11 cellular contexts compared by ENCODE assay signal in the genomic region with DNA sequence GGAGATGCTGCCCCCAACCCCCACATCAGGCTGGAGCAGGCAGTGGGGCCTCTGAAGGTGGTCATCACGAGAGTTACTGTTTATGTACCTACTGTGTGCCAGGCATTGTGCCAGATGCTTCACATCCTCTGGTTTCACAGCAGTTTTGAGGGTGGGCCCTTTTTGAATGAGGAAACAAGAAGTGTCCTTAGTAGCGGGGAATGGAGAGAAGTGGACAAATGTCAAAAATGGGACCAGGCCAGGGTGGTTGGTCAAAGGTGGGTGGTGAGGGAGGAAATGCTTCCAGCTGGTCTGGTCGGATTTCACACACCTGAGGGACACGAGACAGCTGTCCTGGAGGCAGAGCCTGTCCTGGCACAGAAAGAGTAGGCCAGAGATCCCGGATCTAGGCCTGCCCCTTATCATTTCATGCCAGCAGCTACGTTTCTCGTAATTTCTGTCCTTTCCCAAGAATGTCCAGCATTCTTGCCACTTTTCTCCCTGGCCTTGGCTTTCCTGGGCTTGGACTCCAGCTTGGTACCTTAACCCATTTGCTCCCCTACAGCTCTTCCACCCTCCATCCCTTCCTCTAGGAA. TPM values are rescaled to one million over a fixed set of nuclear protein-coding genes. Genes with fewer than 3 reads are reported as not detected.
A peak's percentile ranks its signal among the peaks of the same experiment; 100 is the strongest.
DNase-seq lines count a peak whose midpoint lies in the region; ATAC-seq, FAIRE-seq and TF ChIP-seq lines count a peak whose summit lies in the region.
"Had no signal": no experiment of that assay in that cellular context is flagged by ENCODE, and none has a peak within 500 bp of the region (broad histone marks: within the 10 kb centered on the region; RNA-seq: fewer than 3 reads in every experiment).

No MANE protein-coding gene starts in this region.

- no peak for TF ChIP-seq POLR2A in GM12892 (IDR thresholded peaks at IDR 0.05; ENCODE audit: low read depth, low read length)
- no peak for TF ChIP-seq POLR2A in sigmoid colon (IDR thresholded peaks at IDR 0.05)

- H3K4me3 ChIP-seq in esophagus (ENCODE audit: low read depth in 1 of 2, low read length in 2 of 2), result no peak overlapping the region
- no peak overlapping the region for H3K4me3 ChIP-seq in sigmoid colon

- CTCF ChIA-PET in T-cell (lab: Charles Lee), result interaction anchor here (0.5 to 1.5 kb wide), 5 partner anchors 8 to 157 kb away, joined by 3 to 8 read pairs (median 4); a partner anchor contains a TSS

- H3K4me3 Mint-ChIP-seq in T-cell, result peak overlapping the region in 2 of 3 donors; percentile 39 to 74
- H3K4me3 Mint-ChIP-seq in natural killer cell, result no peak overlapping the region

- H3K9me3 Mint-ChIP-seq in T-cell (no peaks in the 10 kb centered on the region), natural killer cell (no peaks in the 10 kb centered on the region)
- H3K9me3 Mint-ChIP-seq: naive B cell had no signal

- H3K36me3 ChIP-seq in esophagus (ENCODE audit: control insufficient read depth in 2 of 2, insufficient read depth in 2 of 2, low read length in 1 of 2) (peaks cover 0 to 3% of the 10 kb centered on the region in 2 donors), sigmoid colon (no peaks in the 10 kb centered on the region)

- peaks cover 56 to 73% (median 68%) of the 10 kb centered on the region in 3 donors for H3K4me1 Mint-ChIP-seq in T-cell
- peaks cover 22 to 41% of the 10 kb centered on the region in 2 donors for H3K4me1 Mint-ChIP-seq in natural killer cell

- no peak for TF ChIP-seq CTCF in sigmoid colon (IDR thresholded peaks at IDR 0.05)
- no peak for TF ChIP-seq CTCF in natural killer cell (IDR thresholded peaks at IDR 0.05)

- H3K27ac ChIP-seq in esophagus (ENCODE audit: low read depth in 2 of 2, low read length in 1 of 2) (peak overlapping the region; percentile 80 to 83), sigmoid colon (peak overlapping the region; percentile 33 to 54 (median 50))

- 61 to 65% methylated on average over 7 of the region's 7 CpGs for WGBS in esophagus, 2 donors
- WGBS in sigmoid colon, 2 donors, result 69 to 82% methylated on average over 7 of the region's 7 CpGs

- H3K27ac Mint-ChIP-seq in T-cell (peak overlapping the region; percentile 89 to 90), natural killer cell (peak overlapping the region in 1 of 2 donors; percentile 79)

- no peak for ATAC-seq in T-cell (replicated peaks in 1 of 4)
- ATAC-seq in activated CD4-positive, CD25-positive, alpha-beta regulatory T cell treated with anti-CD3 and anti-CD28 coated beads, Interleukin-2, amount 50 U/mL, for 24 hours, result no peak
- no peak for ATAC-seq in natural killer cell

- no peaks in the 10 kb centered on the region for H3K27me3 Mint-ChIP-seq in T-cell
- no peaks in the 10 kb centered on the region for H3K27me3 Mint-ChIP-seq in natural killer cell (ENCODE audit: low read depth in 2 of 2)
- H3K27me3 Mint-ChIP-seq: activated CD8-positive, alpha-beta memory T cell treated with anti-CD3 and anti-CD28 coated beads, Interleukin-2, amount 10 ng/mL, durations not matched to agents 7 days and 5 days; naive B cell had no signal

- DNase-seq in GM12892 (ENCODE audit: insufficient read length), result no peak
- DNase-seq in T-cell, result no peak
- peak; percentile 61 for DNase-seq in sigmoid colon
- no peak for DNase-seq in NCI-H2171 (lab: John Stamatoyannopoulos, UW)
- no peak for DNase-seq in natural killer cell
- no peak for DNase-seq in activated naive CD4-positive, alpha-beta T cell treated with anti-CD3 and anti-CD28 coated beads, Interleukin-2, amount 50 U/mL, for 16 hours
- DNase-seq: naive B cell had no signal

- H3K9me3 ChIP-seq in esophagus (ENCODE audit: control insufficient read depth in 2 of 2, insufficient read depth in 1 of 2, low read depth in 1 of 2, low read length in 1 of 2) (no peaks in the 10 kb centered on the region), sigmoid colon (no peaks in the 10 kb centered on the region)

- no peaks in the 10 kb centered on the region for H3K27me3 ChIP-seq in esophagus (ENCODE audit: control insufficient read depth in 1 of 2, insufficient read depth in 2 of 2, low read length in 2 of 2)
- H3K27me3 ChIP-seq in sigmoid colon, result no peaks in the 10 kb centered on the region

- FAIRE-seq in GM12892 (lab: Jason Lieb, UNC), result peak; percentile 33

- POLR2A ChIA-PET in T-cell (lab: Charles Lee), result interaction anchor here in 1 of 2 donors (0.6 kb wide), 1 partner anchor 14 kb away, joined by 3 read pairs; no protein-coding TSS in a partner anchor

- TF ChIP-seq EP300 in sigmoid colon (IDR thresholded peaks at IDR 0.05), result no peak

- intact Hi-C loops in sigmoid colon (cut with DNase I), result loop anchor here (5.0 kb wide), 1 partner anchor 58 kb away; a partner anchor contains a TSS
- intact Hi-C loops in natural killer cell (cut with micrococcal nuclease), result no loop called here

- H3K36me3 Mint-ChIP-seq in T-cell, result peaks cover 22% of the 10 kb centered on the region
- H3K36me3 Mint-ChIP-seq in natural killer cell, result no peaks in the 10 kb centered on the region

- peaks cover 2 to 35% of the 10 kb centered on the region in 2 donors for H3K4me1 ChIP-seq in esophagus (ENCODE audit: control insufficient read depth in 2 of 2, insufficient read depth in 2 of 2, low read length in 1 of 2)
- peaks cover 0 to 43% (median 32%) of the 10 kb centered on the region in 4 donors for H3K4me1 ChIP-seq in sigmoid colon

RNA-seq across cellular contexts. Expression of a gene that starts 12.3 kb away (rescaled TPM):
- polyA plus RNA-seq in GM12892 (2012; ENCODE audit: missing spikeins), result 26.0 TPM
- total RNA-seq in T-cell, result 100 to 1,000 TPM in 3 of 5 donors, 10 to 100 TPM in 2; 85.7 to 209 (median 195) TPM
- 10 to 100 TPM; 49.7 to 74.5 TPM for polyA plus RNA-seq in esophagus
- total RNA-seq in sigmoid colon, result 10 to 100 TPM in 3 of 4 donors, 1 to 10 TPM in 1; 9.6 to 26.6 (median 16.7) TPM
- polyA plus RNA-seq in sigmoid colon, result 10 to 100 TPM; 12.7 to 21.0 (median 16.2) TPM
- 10 to 100 TPM; 57.3 to 87.0 (median 66.1) TPM for total RNA-seq in natural killer cell

RNA-seq across cellular contexts. Expression of a gene that starts 14.2 kb away (rescaled TPM):
- polyA plus RNA-seq in GM12892 (2012; ENCODE audit: missing spikeins), result not detected
- total RNA-seq in T-cell (under 1 TPM in 3 of 5 donors, not detected in 2; 0.13 to 0.18 (median 0.16) TPM), sigmoid colon (not detected), natural killer cell (under 1 TPM; 0.50 to 0.66 (median 0.63) TPM)
- polyA plus RNA-seq in esophagus (under 1 TPM; 0.13 to 0.49 TPM), sigmoid colon (under 1 TPM in 1 of 3 donors, not detected in 2; 0.04 TPM)

RNA-seq across cellular contexts. Expression of a gene that starts 18.5 kb away (rescaled TPM):
- polyA plus RNA-seq in GM12892 (2012; ENCODE audit: missing spikeins), result 44.8 TPM
- total RNA-seq in T-cell (100 to 1,000 TPM in 3 of 5 donors, 10 to 100 TPM in 2; 67.2 to 122 (median 106) TPM), sigmoid colon (100 to 1,000 TPM in 2 of 4 donors, 10 to 100 TPM in 2; 87.5 to 169 (median 98.2) TPM), natural killer cell (100 to 1,000 TPM; 112 to 124 (median 114) TPM)
- polyA plus RNA-seq in esophagus (100 to 1,000 TPM in 1 of 2 donors, 10 to 100 TPM in 1; 84.0 to 190 TPM), sigmoid colon (100 to 1,000 TPM in 2 of 3 donors, 10 to 100 TPM in 1; 62.5 to 244 (median 115) TPM)

RNA-seq across cellular contexts. Expression of a gene that starts 30.5 kb away (rescaled TPM):
- not detected for polyA plus RNA-seq in GM12892 (2012; ENCODE audit: missing spikeins)
- total RNA-seq in T-cell (not detected), sigmoid colon (not detected), natural killer cell (not detected)
- polyA plus RNA-seq in esophagus (under 1 TPM in 1 of 2 donors, not detected in 1; 0.21 TPM), sigmoid colon (not detected)
- total RNA-seq: activated CD8-positive, alpha-beta memory T cell treated with anti-CD3 and anti-CD28 coated beads, Interleukin-2, amount 10 ng/mL, durations not matched to agents 7 days and 5 days; T-helper 2 cell treated with Interferon-gamma antibody and Interleukin-4, amounts not matched to agents 100 ng/mL and 5 ng/mL, for 36 hours had no signal

RNA-seq across cellular contexts. Expression of a gene that starts 39.4 kb away (rescaled TPM):
- polyA plus RNA-seq in GM12892 (2012; ENCODE audit: missing spikeins), result 0.74 TPM
- total RNA-seq in T-cell (under 1 TPM in 4 of 5 donors, not detected in 1; 0.28 to 0.98 (median 0.42) TPM), sigmoid colon (under 1 TPM in 3 of 4 donors, not detected in 1; 0.36 to 0.83 (median 0.81) TPM), natural killer cell (1 to 10 TPM in 1 of 3 donors, under 1 TPM in 2; 0.66 to 1.7 (median 0.93) TPM)
- polyA plus RNA-seq in esophagus (10 to 100 TPM; 18.1 to 33.5 TPM), sigmoid colon (10 to 100 TPM in 1 of 3 donors, 1 to 10 TPM in 2; 3.6 to 14.0 (median 8.1) TPM)
